In genomic region chr20:49277786-49278035, GRCh38 we compare ENCODE assay signal across 8 cellular contexts. TPM values are rescaled to one million over a fixed set of nuclear protein-coding genes. Genes with fewer than 3 reads are reported as not detected.
A peak's percentile ranks its signal among the peaks of the same experiment; 100 is the strongest.
DNase-seq lines count a peak whose midpoint lies in the region; TF ChIP-seq lines count a peak whose summit lies in the region.

No MANE protein-coding gene starts in this region.

- peak overlapping the region; percentile 66 for H3K27ac ChIP-seq in OCI-LY1 (ENCODE audit: low read depth, low read length, poor library complexity, severe bottlenecking)
- no peak overlapping the region for H3K27ac ChIP-seq in endodermal cell (ENCODE audit: low read depth, low read length)
- H3K27ac ChIP-seq in osteoblast (ENCODE audit: low read depth, low read length): peak overlapping the region; percentile 90

- H3K4me2 ChIP-seq in OCI-LY1 (ENCODE audit: low read length) (peak overlapping the region; percentile 91), osteoblast (ENCODE audit: insufficient read depth, low read length) (peak overlapping the region; percentile 92)

- WGBS in endodermal cell (ENCODE audit: insufficient coverage in 1 of 2, insufficient read length in 1 of 2), 2 experiments: 0% methylated on average over 3 to 21 of the region's 22 CpGs

- H3K4me1 Mint-ChIP-seq in Caco-2 (ENCODE audit: low read depth, unreplicated experiment) (peaks cover 51% of the 10 kb centered on the region), endodermal cell (peaks cover 26% of the 10 kb centered on the region)

- no peaks in the 10 kb centered on the region for H3K9me2 ChIP-seq in OCI-LY1 (ENCODE audit: low read depth, low read length)

- CTCF ChIA-PET in Caco-2 (lab: Charles Lee): interaction anchor here (1.0 kb wide), 2 partner anchors 43 to 46 kb away, joined by 3 to 4 read pairs; no protein-coding TSS in a partner anchor

- H3K36me3 ChIP-seq in Caco-2 (ENCODE audit: control insufficient read depth, insufficient read depth, low read length) (peaks cover 46% of the 10 kb centered on the region), OCI-LY1 (ENCODE audit: insufficient read depth, low read length) (peaks cover 64% of the 10 kb centered on the region), endodermal cell (ENCODE audit: control insufficient read depth, insufficient read depth, low read length) (peaks cover 69% of the 10 kb centered on the region), osteoblast (ENCODE audit: insufficient read depth, low read length) (peaks cover 64% of the 10 kb centered on the region)

- H3K4me1 ChIP-seq in Caco-2 (peaks cover 38% of the 10 kb centered on the region), OCI-LY1 (ENCODE audit: insufficient read depth, low read length, severe bottlenecking) (peaks cover 51% of the 10 kb centered on the region), endodermal cell (ENCODE audit: control insufficient read depth, insufficient read depth, low read length) (no peaks in the 10 kb centered on the region), osteoblast (ENCODE audit: insufficient read depth, low read length) (peaks cover 32% of the 10 kb centered on the region)

- H3K9me3 ChIP-seq in Caco-2: peaks cover 32% of the 10 kb centered on the region
- H3K9me3 ChIP-seq in OCI-LY1 (ENCODE audit: low read length): peaks cover 11% of the 10 kb centered on the region
- H3K9me3 ChIP-seq in endodermal cell (ENCODE audit: control insufficient read depth, low read length): peaks cover 46% of the 10 kb centered on the region
- H3K9me3 ChIP-seq in osteoblast (ENCODE audit: low read depth, low read length): peaks cover 6% of the 10 kb centered on the region

- H3F3A ChIP-seq in OCI-LY1 (ENCODE audit: insufficient read depth, low read length): no peaks in the 10 kb centered on the region

- POLR2A ChIA-PET in Caco-2 (lab: Charles Lee): interaction anchor here (0.6 to 2.3 kb wide), 16 partner anchors 10 to 519 kb away, joined by 3 to 45 read pairs (median 4); partner anchors contain the start of genes CSE1L and DDX27

- H3K4me3 ChIP-seq in Caco-2 (ENCODE audit: low read depth, low read length) (peak overlapping the region; percentile 76), OCI-LY1 (ENCODE audit: low read depth, low read length, poor library complexity, severe bottlenecking) (peak overlapping the region; percentile 100), endodermal cell (ENCODE audit: low read length) (peak overlapping the region; percentile 98), osteoblast (ENCODE audit: insufficient read depth, low read length) (peak overlapping the region; percentile 92)

- H3K36me3 Mint-ChIP-seq in Caco-2 (ENCODE audit: insufficient read depth, unreplicated experiment) (peaks cover 94% of the 10 kb centered on the region), endodermal cell (ENCODE audit: low read depth) (peaks cover 67% of the 10 kb centered on the region)

- peak overlapping the region; percentile 100 for H3K9ac ChIP-seq in OCI-LY1 (ENCODE audit: low read length)
- peak overlapping the region; percentile 99 for H3K9ac ChIP-seq in endodermal cell (ENCODE audit: extremely low read depth, low read length, poor library complexity, severe bottlenecking)

- H4K20me1 ChIP-seq in OCI-LY1 (ENCODE audit: insufficient read depth, low read length) (no peaks in the 10 kb centered on the region), osteoblast (ENCODE audit: insufficient read depth, low read length) (peaks cover 58% of the 10 kb centered on the region)

- peak overlapping the region; percentile 97 for H3K27ac Mint-ChIP-seq in Caco-2 (ENCODE audit: unreplicated experiment)
- no peak overlapping the region for H3K27ac Mint-ChIP-seq in endodermal cell

- H3K9me3 Mint-ChIP-seq in Caco-2 (ENCODE audit: unreplicated experiment): peaks cover 29% of the 10 kb centered on the region
- peaks cover 22% of the 10 kb centered on the region for H3K9me3 Mint-ChIP-seq in endodermal cell

- no TSS peak for BruUV-seq in Caco-2 (replicated peaks; lab: Mats Ljungman, UMichigan)

- H3K79me2 ChIP-seq in OCI-LY1 (ENCODE audit: insufficient read depth, low read length) (peaks cover 46% of the 10 kb centered on the region), osteoblast (ENCODE audit: insufficient read depth, low read length) (peaks cover 86% of the 10 kb centered on the region)

- H2AFZ ChIP-seq in OCI-LY1 (ENCODE audit: low read length): no peak overlapping the region
- no peak overlapping the region for H2AFZ ChIP-seq in osteoblast (ENCODE audit: low read length)

- H3K27me3 ChIP-seq in Caco-2 (replicated peaks; ENCODE audit: control insufficient read depth, insufficient read depth, low read length) (no peaks in the 10 kb centered on the region), OCI-LY1 (ENCODE audit: insufficient read depth, low read length) (no peaks in the 10 kb centered on the region), endodermal cell (ENCODE audit: control insufficient read depth, insufficient read depth, low read length, poor library complexity, severe bottlenecking) (no peaks in the 10 kb centered on the region), osteoblast (ENCODE audit: insufficient read depth, low read length) (no peaks in the 10 kb centered on the region)

- intact Hi-C loops in Caco-2 (cut with micrococcal nuclease; ENCODE audit: unreplicated experiment): loop anchor here (1.0 to 2.0 kb wide), 4 partner anchors 10 to 59 kb away; partner anchors contain the start of gene DDX27

- H3K27me3 Mint-ChIP-seq in Caco-2 (ENCODE audit: insufficient read depth, unreplicated experiment) (peaks cover 9% of the 10 kb centered on the region), endodermal cell (ENCODE audit: insufficient read depth) (no peaks in the 10 kb centered on the region)

- TF ChIP-seq CTCF in Caco-2 (IDR thresholded peaks at IDR 0.05; ENCODE audit: insufficient read depth in 1 of 2, low read depth in 1 of 2, low read length in 1 of 2, severe bottlenecking in 1 of 2, unreplicated experiment in 1 of 2) (no peak), OCI-LY1 (IDR thresholded peaks at IDR 0.05; ENCODE audit: low read length) (no peak), endodermal cell (conservative IDR thresholded peaks at IDR 0.05) (no peak), osteoblast (IDR thresholded peaks at IDR 0.05; ENCODE audit: extremely low read depth, low read depth, low read length) (no peak)

- peak overlapping the region; percentile 81 for H3K4me3 Mint-ChIP-seq in Caco-2 (ENCODE audit: unreplicated experiment)
- peak overlapping the region; percentile 100 for H3K4me3 Mint-ChIP-seq in endodermal cell

- no peak for DNase-seq in Caco-2
- no peak for DNase-seq in endodermal cell
- DNase-seq in osteoblast (ENCODE audit: insufficient read length, low spot score, missing footprints): no peak
- no peak for DNase-seq in HK-2 (ENCODE audit: unreplicated experiment)
- no peak for DNase-seq in NCI-H2227 (lab: John Stamatoyannopoulos, UW; ENCODE audit: unreplicated experiment)
- DNase-seq in germinal center (ENCODE audit: low spot score): no peak
- DNase-seq in amygdala (lab: John Stamatoyannopoulos, UW): no peak

RNA-seq across cellular contexts. Expression of gene ZNFX1, which starts 0.1 kb away (rescaled TPM):
- total RNA-seq in Caco-2 (2022): 34.0 and 34.7 TPM in 2 replicates
- 1 to 10 TPM; 8.1 to 8.9 TPM for total RNA-seq in endodermal cell
- 6.7 TPM for polyA plus RNA-seq in endodermal cell (2013, experiment 1 of 2)
- polyA plus RNA-seq in endodermal cell (2013, experiment 2 of 2): 6.1 TPM
- total RNA-seq in osteoblast: 56.6 and 61.5 TPM in 2 replicates

RNA-seq across cellular contexts. Expression of gene DDX27, which starts 58.5 kb away (rescaled TPM):
- total RNA-seq in Caco-2 (2022) (146 and 148 TPM in 2 replicates), endodermal cell (10 to 100 TPM; 40.4 to 45.2 TPM), osteoblast (33.6 and 34.0 TPM in 2 replicates)
- polyA plus RNA-seq in endodermal cell (2013, experiment 1 of 2): 36.8 TPM
- polyA plus RNA-seq in endodermal cell (2013, experiment 2 of 2): 31.5 TPM
